17 cellular contexts compared by ENCODE assay signal in genomic region chr17:53058031-53058430, GRCh38.
DNase-seq lines count a peak whose midpoint lies in the region; ATAC-seq and TF ChIP-seq lines count a peak whose summit lies in the region.
"Had no signal": no experiment of that assay in that cellular context is flagged by ENCODE, and none has a peak within 500 bp of the region (broad histone marks: within the 10 kb centered on the region; RNA-seq: fewer than 3 reads in every experiment).

No MANE protein-coding gene starts in this region.

- ATAC-seq in GM18519 (IDR thresholded peaks at IDR 0.05; ENCODE audit: low FRiP score, unreplicated experiment) = no peak
- no peak for ATAC-seq in HG02623 (IDR thresholded peaks at IDR 0.05; ENCODE audit: unreplicated experiment)
- ATAC-seq in GM19324 (IDR thresholded peaks at IDR 0.05; ENCODE audit: low FRiP score, unreplicated experiment) = no peak
- ATAC-seq: CD8-positive, alpha-beta T cell had no signal

- TF ChIP-seq CTCF in epithelial cell of proximal tubule (conservative IDR thresholded peaks at IDR 0.05; ENCODE audit: low read depth, low read length) = no peak

- DNase-seq in ELR (ENCODE audit: low read depth) = peak; percentile 11
- DNase-seq in RPMI7951 (ENCODE audit: low read depth) = peak; percentile 0
- peak; percentile 44 for DNase-seq in epithelial cell of proximal tubule (ENCODE audit: low read depth)
- peak; percentile 29 for DNase-seq in left kidney (ENCODE audit: low read depth, low spot score)
- no peak for DNase-seq in activated CD4-positive, CD25-positive, alpha-beta regulatory T cell (lab: John Stamatoyannopoulos, UW)
- DNase-seq: BE2C; CD8-positive, alpha-beta T cell; H7; Kasumi-1; NCI-H187; NCI-H2171 treated with DMSO at 0.1 percent for 48 hours; NCI-H446 treated with DMSO at 0.1 percent for 48 hours; NCI-H748 treated with DMSO at 0.1 percent for 48 hours; OCI-M1 had no signal

- no peak overlapping the region for H3K4me3 ChIP-seq in epithelial cell of proximal tubule (ENCODE audit: low read depth, low read length)

Comparison
In these comparisons a context has a peak if more than half of its experiments do, and no peak if none do; other contexts are left out.
1. DNase-seq: peak in ELR (single experiment), RPMI7951 (single experiment), epithelial cell of proximal tubule (single experiment) and left kidney (single experiment); none in activated CD4-positive, CD25-positive, alpha-beta regulatory T cell (0 of 4).